ENCODE assay signal across 1 cellular context in genomic region chr2:202238234-202239197, GRCh38.
TF ChIP-seq lines count a peak whose summit lies in the region.

TSS of gene SUMO1 (minus strand) at chr2:202238597. CDS start at chr2:202238451, 146 bp downstream.

TF ChIP-seq in K562, 482 proteins besides CTCF, POLR2A, EP300 and RAD21 (continued from another document):
- TF ChIP-seq, protein P1, sequence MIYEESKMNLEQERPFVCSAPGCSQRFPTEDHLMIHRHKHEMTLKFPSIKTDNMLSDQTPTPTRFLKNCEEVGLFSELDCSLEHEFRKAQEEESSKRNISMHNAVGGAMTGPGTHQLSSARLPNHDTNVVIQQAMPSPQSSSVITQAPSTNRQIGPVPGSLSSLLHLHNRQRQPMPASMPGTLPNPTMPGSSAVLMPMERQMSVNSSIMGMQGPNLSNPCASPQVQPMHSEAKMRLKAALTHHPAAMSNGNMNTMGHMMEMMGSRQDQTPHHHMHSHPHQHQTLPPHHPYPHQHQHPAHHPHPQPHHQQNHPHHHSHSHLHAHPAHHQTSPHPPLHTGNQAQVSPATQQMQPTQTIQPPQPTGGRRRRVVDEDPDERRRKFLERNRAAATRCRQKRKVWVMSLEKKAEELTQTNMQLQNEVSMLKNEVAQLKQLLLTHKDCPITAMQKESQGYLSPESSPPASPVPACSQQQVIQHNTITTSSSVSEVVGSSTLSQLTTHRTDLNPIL (CRISPR knock-in tag; IDR thresholded peaks at IDR 0.05): no peak
- TF ChIP-seq FOXP1 (CRISPR knock-in tag; IDR thresholded peaks at IDR 0.05) (0 out of 2 replicates have a peak, but pooled peaks have one; percentile 27), RB1 (IDR thresholded peaks at IDR 0.05; ENCODE audit: low read depth) (peak; percentile 79), ATF1 (CRISPR knock-in tag; IDR thresholded peaks at IDR 0.05) (no peak), ATF1 (tag; IDR thresholded peaks at IDR 0.05) (peak; percentile 87), POLR2B (IDR thresholded peaks at IDR 0.05; ENCODE audit: low read depth, partially characterized antibody) (peak; percentile 48)
- TF ChIP-seq, protein P2, sequence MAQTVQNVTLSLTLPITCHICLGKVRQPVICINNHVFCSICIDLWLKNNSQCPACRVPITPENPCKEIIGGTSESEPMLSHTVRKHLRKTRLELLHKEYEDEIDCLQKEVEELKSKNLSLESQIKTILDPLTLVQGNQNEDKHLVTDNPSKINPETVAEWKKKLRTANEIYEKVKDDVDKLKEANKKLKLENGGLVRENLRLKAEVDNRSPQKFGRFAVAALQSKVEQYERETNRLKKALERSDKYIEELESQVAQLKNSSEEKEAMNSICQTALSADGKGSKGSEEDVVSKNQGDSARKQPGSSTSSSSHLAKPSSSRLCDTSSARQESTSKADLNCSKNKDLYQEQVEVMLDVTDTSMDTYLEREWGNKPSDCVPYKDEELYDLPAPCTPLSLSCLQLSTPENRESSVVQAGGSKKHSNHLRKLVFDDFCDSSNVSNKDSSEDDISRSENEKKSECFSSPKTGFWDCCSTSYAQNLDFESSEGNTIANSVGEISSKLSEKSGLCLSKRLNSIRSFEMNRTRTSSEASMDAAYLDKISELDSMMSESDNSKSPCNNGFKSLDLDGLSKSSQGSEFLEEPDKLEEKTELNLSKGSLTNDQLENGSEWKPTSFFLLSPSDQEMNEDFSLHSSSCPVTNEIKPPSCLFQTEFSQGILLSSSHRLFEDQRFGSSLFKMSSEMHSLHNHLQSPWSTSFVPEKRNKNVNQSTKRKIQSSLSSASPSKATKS (CRISPR knock-in tag; IDR thresholded peaks at IDR 0.05): no peak
